Comparison of ENCODE assay signal across 11 cellular contexts in genomic region chr11:2886936-2887335, GRCh38. TPM values are rescaled to one million over a fixed set of nuclear protein-coding genes. Genes with fewer than 3 reads are reported as not detected.
DNase-seq lines count a peak whose midpoint lies in the region; ATAC-seq and TF ChIP-seq lines count a peak whose summit lies in the region.
"Had no signal": no experiment of that assay in that cellular context is flagged by ENCODE, and none has a peak within 500 bp of the region (broad histone marks: within the 10 kb centered on the region; RNA-seq: fewer than 3 reads in every experiment).

No MANE protein-coding gene starts in this region.

- H3K27me3 Mint-ChIP-seq in CD4-positive, alpha-beta memory T cell = no peaks in the 10 kb centered on the region
- H3K27me3 Mint-ChIP-seq in endodermal cell (ENCODE audit: insufficient read depth) = peaks cover 54% of the 10 kb centered on the region
- H3K27me3 Mint-ChIP-seq in progenitor cell of endocrine pancreas = peaks cover 4% of the 10 kb centered on the region

- peaks cover 2 to 35% (median 23%) of the 10 kb centered on the region in 4 donors for H3K4me1 Mint-ChIP-seq in CD4-positive, alpha-beta memory T cell
- H3K4me1 Mint-ChIP-seq in endodermal cell (peaks cover 15% of the 10 kb centered on the region), progenitor cell of endocrine pancreas (ENCODE audit: low read depth) (peaks cover 18% of the 10 kb centered on the region)

- H3K4me3 ChIP-seq in CD4-positive, alpha-beta memory T cell (ENCODE audit: low read length in 2 of 2) = no peak overlapping the region
- H3K4me3 ChIP-seq in SK-N-MC (no peak overlapping the region), endodermal cell (ENCODE audit: low read length) (no peak overlapping the region), HAP-1 (no peak overlapping the region)

- no peak for DNase-seq in CD4-positive, alpha-beta memory T cell
- DNase-seq in SK-N-MC (ENCODE audit: low read depth, low spot score) (no peak), endodermal cell (no peak), progenitor cell of endocrine pancreas (ENCODE audit: low spot score, unreplicated experiment) (no peak), HAP-1 (ENCODE audit: low spot score in 2 of 2) (no peak), cerebellum (ENCODE audit: low spot score) (no peak)
- DNase-seq in central memory CD4-positive, alpha-beta T cell = no peak
- DNase-seq: IMR-90; NCI-H1436; stimulated activated naive CD8-positive, alpha-beta T cell treated with anti-CD3 and anti-CD28 coated beads, Interleukin-15, Interleukin-2, amounts not matched to agents 100 U/mL and 50 U/mL, for 24 hours had no signal

- no peaks in the 10 kb centered on the region for H3K9me3 ChIP-seq in CD4-positive, alpha-beta memory T cell (ENCODE audit: control insufficient read depth in 1 of 2, low read length in 2 of 2)
- H3K9me3 ChIP-seq in SK-N-MC (ENCODE audit: low read depth, low read length) = no peaks in the 10 kb centered on the region
- H3K9me3 ChIP-seq in endodermal cell (ENCODE audit: control insufficient read depth, low read length) = no peaks in the 10 kb centered on the region
- no peaks in the 10 kb centered on the region for H3K9me3 ChIP-seq in HAP-1

- H3K9ac ChIP-seq in SK-N-MC (ENCODE audit: insufficient read length) (no peak overlapping the region), endodermal cell (ENCODE audit: extremely low read depth, low read length, poor library complexity, severe bottlenecking) (no peak overlapping the region)

- H3K27me3 ChIP-seq in CD4-positive, alpha-beta memory T cell (ENCODE audit: insufficient read depth, low read length) = no peaks in the 10 kb centered on the region
- peaks cover 30% of the 10 kb centered on the region for H3K27me3 ChIP-seq in endodermal cell (ENCODE audit: control insufficient read depth, insufficient read depth, low read length, poor library complexity, severe bottlenecking)
- no peaks in the 10 kb centered on the region for H3K27me3 ChIP-seq in HAP-1 (ENCODE audit: low read depth)

- 92% methylated on average over 2 to 5 of the region's 5 CpGs for WGBS in endodermal cell (ENCODE audit: insufficient coverage in 1 of 2, insufficient read length in 1 of 2), 2 experiments

- H3K4me3 Mint-ChIP-seq in CD4-positive, alpha-beta memory T cell = peak overlapping the region; percentile 4 to 87 (median 44)
- H3K4me3 Mint-ChIP-seq in endodermal cell = no peak overlapping the region
- no peak overlapping the region for H3K4me3 Mint-ChIP-seq in progenitor cell of endocrine pancreas (ENCODE audit: low read depth)

- no peaks in the 10 kb centered on the region for H3K36me3 ChIP-seq in CD4-positive, alpha-beta memory T cell (ENCODE audit: insufficient read depth, low read length)
- no peaks in the 10 kb centered on the region for H3K36me3 ChIP-seq in SK-N-MC (ENCODE audit: insufficient read depth, low read length)
- no peaks in the 10 kb centered on the region for H3K36me3 ChIP-seq in endodermal cell (ENCODE audit: control insufficient read depth, insufficient read depth, low read length)
- no peaks in the 10 kb centered on the region for H3K36me3 ChIP-seq in HAP-1 (replicated peaks)

- H3K27ac ChIP-seq in CD4-positive, alpha-beta memory T cell (ENCODE audit: low read depth, low read length) = no peak overlapping the region
- peak overlapping the region; percentile 13; the same call in 1 of the 2 replicates for H3K27ac ChIP-seq in SK-N-MC
- no peak overlapping the region for H3K27ac ChIP-seq in endodermal cell (ENCODE audit: low read depth, low read length)

- H3K36me3 Mint-ChIP-seq in CD4-positive, alpha-beta memory T cell = peaks cover 0 to 1% of the 10 kb centered on the region in 2 donors
- H3K36me3 Mint-ChIP-seq in endodermal cell (ENCODE audit: low read depth) = peaks cover 5% of the 10 kb centered on the region
- peaks cover 5% of the 10 kb centered on the region for H3K36me3 Mint-ChIP-seq in progenitor cell of endocrine pancreas (ENCODE audit: insufficient read depth)

- CTCF ChIA-PET in CD4-positive, alpha-beta memory T cell (lab: Charles Lee; ENCODE audit: partially characterized antibody) = interaction anchor here (1.3 to 12.7 kb wide), 12 partner anchors 9 to 466 kb away, joined by 3 to 303 read pairs (median 11); partner anchors contain the start of gene PHLDA2

- peaks cover 28% of the 10 kb centered on the region for H3K4me1 ChIP-seq in CD4-positive, alpha-beta memory T cell (ENCODE audit: insufficient read depth, low read length)
- H3K4me1 ChIP-seq in endodermal cell (ENCODE audit: control insufficient read depth, insufficient read depth, low read length) (peaks cover 5% of the 10 kb centered on the region), HAP-1 (peaks cover 12% of the 10 kb centered on the region)

- peak overlapping the region; percentile 38 to 89 (median 82) for H3K27ac Mint-ChIP-seq in CD4-positive, alpha-beta memory T cell
- H3K27ac Mint-ChIP-seq in endodermal cell = peak overlapping the region; percentile 55
- H3K27ac Mint-ChIP-seq in progenitor cell of endocrine pancreas = peak overlapping the region; percentile 91

- peaks cover 0 to 1% (median 0%) of the 10 kb centered on the region in 8 donors for H3K9me3 Mint-ChIP-seq in CD4-positive, alpha-beta memory T cell
- H3K9me3 Mint-ChIP-seq in endodermal cell (no peaks in the 10 kb centered on the region), progenitor cell of endocrine pancreas (ENCODE audit: low read depth) (no peaks in the 10 kb centered on the region)

- no peak for ATAC-seq in GM18909 (IDR thresholded peaks at IDR 0.05; ENCODE audit: poor library complexity, unreplicated experiment)
- ATAC-seq: stimulated activated naive CD8-positive, alpha-beta T cell treated with anti-CD3 and anti-CD28 coated beads, Interleukin-15, Interleukin-2, amounts not matched to agents 100 U/mL and 50 U/mL, for 24 hours had no signal

- POLR2A ChIA-PET in CD4-positive, alpha-beta memory T cell (lab: Charles Lee; ENCODE audit: partially characterized antibody) = interaction anchor here (0.6 to 2.9 kb wide), 9 partner anchors 12 to 486 kb away, joined by 3 to 9 read pairs (median 4); partner anchors contain the start of genes PHLDA2 and TSSC4

- TF ChIP-seq CTCF in endodermal cell (conservative IDR thresholded peaks at IDR 0.05) (no peak), progenitor cell of endocrine pancreas (IDR thresholded peaks at IDR 0.05; ENCODE audit: unreplicated experiment) (no peak)

- in situ Hi-C loops in HAP-1 (cut with MboI; ENCODE audit: low sequenced_read_pairs) = loop anchor here (5.0 to 25.0 kb wide), 2 partner anchors 355 to 700 kb away; no protein-coding TSS in a partner anchor

- intact Hi-C loops in CD4-positive, alpha-beta memory T cell (cut with micrococcal nuclease) = loop anchor here (5.0 kb wide), 3 partner anchors 105 to 585 kb away; partner anchors contain the start of genes C11orf21, NAP1L4 and TSPAN32

RNA-seq across cellular contexts. Expression of gene CDKN1C, which starts 1.4 kb away (rescaled TPM):
- total RNA-seq in CD4-positive, alpha-beta memory T cell = 1 to 10 TPM; 4.9 to 6.1 TPM
- under 1 TPM; 0.10 to 0.73 TPM for polyA plus RNA-seq in CD4-positive, alpha-beta memory T cell
- 10 to 100 TPM; 37.6 to 60.9 TPM for total RNA-seq in endodermal cell
- polyA plus RNA-seq in endodermal cell (2013, experiment 1 of 2) = 174 TPM
- polyA plus RNA-seq in endodermal cell (2013, experiment 2 of 2) = 148 TPM
- total RNA-seq in progenitor cell of endocrine pancreas = 247 and 268 TPM in 2 replicates
- total RNA-seq in cerebellum = 21.8 TPM

RNA-seq across cellular contexts. Expression of gene PHLDA2, which starts 42.3 kb away (rescaled TPM):
- total RNA-seq in CD4-positive, alpha-beta memory T cell = 1 to 10 TPM; 1.1 TPM
- 1 to 10 TPM in 1 of 2 donors, under 1 TPM in 1; 0.58 to 1.9 TPM for polyA plus RNA-seq in CD4-positive, alpha-beta memory T cell
- total RNA-seq in endodermal cell (1 to 10 TPM; 3.0 to 5.1 TPM), progenitor cell of endocrine pancreas (1.2 and 1.9 TPM in 2 replicates), cerebellum (not detected)
- polyA plus RNA-seq in endodermal cell (2013, experiment 1 of 2) = 4.5 TPM
- 5.4 TPM for polyA plus RNA-seq in endodermal cell (2013, experiment 2 of 2)

Comparison
In these comparisons a context has a peak if more than half of its experiments do, and no peak if none do; other contexts are left out.
1. H3K4me3 Mint-ChIP-seq: peak in CD4-positive, alpha-beta memory T cell (8 of 8); none in endodermal cell (single experiment) and progenitor cell of endocrine pancreas (single experiment).
2. Peak in every context shown above with its lines, with median percentiles within 50 percentile points of each other: H3K27ac Mint-ChIP-seq.